Comparison of ENCODE assay signal across 8 cellular contexts in the genomic region with DNA sequence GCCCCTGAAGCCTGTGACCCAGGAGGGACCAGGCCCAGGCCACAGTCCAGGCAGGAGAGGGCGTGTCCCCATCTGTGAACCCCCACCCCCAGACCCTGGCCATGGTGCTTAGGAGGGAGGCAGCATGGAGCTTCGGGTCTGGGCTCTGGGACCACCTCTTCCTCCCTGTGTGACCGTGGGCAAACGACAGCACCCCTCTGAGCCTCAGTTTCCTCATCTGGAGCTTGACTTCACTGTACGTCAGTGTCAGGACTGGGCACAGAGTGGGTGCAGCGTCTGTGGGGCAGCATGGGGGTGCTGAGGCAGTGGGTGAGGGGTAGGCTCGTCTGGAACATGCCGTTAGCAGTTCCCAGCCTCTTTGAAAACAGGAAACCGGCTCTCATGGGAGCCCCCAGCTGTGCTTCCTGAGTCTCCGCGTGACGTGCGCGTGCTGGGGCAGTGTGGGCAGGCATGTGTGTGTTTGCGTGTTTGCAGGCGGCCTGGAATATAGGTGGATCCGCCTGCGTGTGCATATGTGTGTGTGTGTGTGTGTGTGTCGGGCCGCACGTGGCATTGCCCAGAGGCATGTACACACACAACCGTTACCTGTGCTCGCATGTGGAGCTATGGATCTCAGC. TPM values are rescaled to one million over a fixed set of nuclear protein-coding genes. Genes with fewer than 3 reads are reported as not detected.
DNase-seq lines count a peak whose midpoint lies in the region; ATAC-seq and TF ChIP-seq lines count a peak whose summit lies in the region.

No MANE protein-coding gene starts in this region.

- H3K36me3 ChIP-seq in Karpas-422 (ENCODE audit: insufficient read depth, low read length) (no peaks in the 10 kb centered on the region), skeletal muscle tissue (ENCODE audit: control insufficient read depth in 3 of 3, insufficient read depth in 3 of 3, low read length in 3 of 3) (no peaks in the 10 kb centered on the region)

- peaks cover 53% of the 10 kb centered on the region for H3K4me1 Mint-ChIP-seq in activated T-cell treated with anti-CD3 and anti-CD28 coated beads, Interleukin-2, amount 50 U/mL, for 4 hours (ENCODE audit: low read depth)

- no peaks in the 10 kb centered on the region for H3K79me2 ChIP-seq in Karpas-422 (ENCODE audit: low read length)

- no peaks in the 10 kb centered on the region for H4K20me1 ChIP-seq in Karpas-422 (ENCODE audit: insufficient read depth, low read depth, low read length)

- H3K4me1 ChIP-seq in Karpas-422 (ENCODE audit: low read length): peaks cover 19% of the 10 kb centered on the region
- peaks cover 39 to 50% (median 45%) of the 10 kb centered on the region in 3 donors for H3K4me1 ChIP-seq in skeletal muscle tissue (ENCODE audit: control insufficient read depth in 3 of 3, insufficient read depth in 3 of 3, low read length in 3 of 3)

- peak; percentile 49 to 64 for ATAC-seq in activated T-cell treated with anti-CD3 and anti-CD28 coated beads, Interleukin-2, amount 50 U/mL, for 4 hours
- no peak for ATAC-seq in HG03039 (IDR thresholded peaks at IDR 0.05; ENCODE audit: unreplicated experiment)

- H3K27me3 ChIP-seq in Karpas-422 (ENCODE audit: low read length): no peaks in the 10 kb centered on the region
- H3K27me3 ChIP-seq in skeletal muscle tissue (ENCODE audit: control insufficient read depth in 3 of 3, insufficient read depth in 3 of 3, low read length in 3 of 3): no peaks in the 10 kb centered on the region

- no peak for TF ChIP-seq CTCF in AG10803 (conservative IDR thresholded peaks at IDR 0.05; ENCODE audit: low read length)

- H3K27me3 Mint-ChIP-seq in activated T-cell treated with anti-CD3 and anti-CD28 coated beads, Interleukin-2, amount 50 U/mL, for 4 hours (ENCODE audit: low read depth): no peaks in the 10 kb centered on the region

- H3K27ac ChIP-seq in Karpas-422 (ENCODE audit: low read length) (no peak overlapping the region), skeletal muscle tissue (ENCODE audit: low read depth, low read length) (peak overlapping the region; percentile 87)

- no peak overlapping the region; the same call in 1 of the 2 replicates for H3K9ac ChIP-seq in Karpas-422 (ENCODE audit: low read length)
- peak overlapping the region; percentile 70 to 85 (median 70) for H3K9ac ChIP-seq in skeletal muscle tissue (ENCODE audit: low read depth in 1 of 3, low read length in 3 of 3)

- H3K9me3 Mint-ChIP-seq in activated T-cell treated with anti-CD3 and anti-CD28 coated beads, Interleukin-2, amount 50 U/mL, for 4 hours: no peaks in the 10 kb centered on the region

- H3K4me3 ChIP-seq in AG10803 (ENCODE audit: low read length) (no peak overlapping the region), Karpas-422 (ENCODE audit: low read length) (no peak overlapping the region; the same call in 1 of the 2 replicates), skeletal muscle tissue (ENCODE audit: low read length in 3 of 3) (peak overlapping the region; percentile 30 to 60 (median 39))

- no peaks in the 10 kb centered on the region for H3K9me3 ChIP-seq in Karpas-422 (ENCODE audit: low read length)
- no peaks in the 10 kb centered on the region for H3K9me3 ChIP-seq in skeletal muscle tissue (ENCODE audit: control insufficient read depth in 3 of 3, low read length in 3 of 3)

- no peaks in the 10 kb centered on the region for H3K36me3 Mint-ChIP-seq in activated T-cell treated with anti-CD3 and anti-CD28 coated beads, Interleukin-2, amount 50 U/mL, for 4 hours (ENCODE audit: insufficient read depth)

- DNase-seq in AG10803 (ENCODE audit: low read depth) (peak; percentile 39), Karpas-422 (no peak), germinal center (ENCODE audit: low spot score) (peak; percentile 87), SK-N-DZ (ENCODE audit: low spot score) (no peak), retina (no peak)
- peak; percentile 49 for DNase-seq in activated T-cell treated with anti-CD3 and anti-CD28 coated beads, Interleukin-2, amount 50 U/mL, for 4 hours

- no peaks in the 10 kb centered on the region for H3K9me2 ChIP-seq in Karpas-422 (replicated peaks; ENCODE audit: insufficient read depth, low read length)

- H3K4me3 Mint-ChIP-seq in activated T-cell treated with anti-CD3 and anti-CD28 coated beads, Interleukin-2, amount 50 U/mL, for 4 hours: peak overlapping the region; percentile 13

- peak overlapping the region; percentile 15 for H3K4me2 ChIP-seq in Karpas-422 (ENCODE audit: low read depth, low read length, poor library complexity, severe bottlenecking)

- no peak overlapping the region for H2AFZ ChIP-seq in Karpas-422 (ENCODE audit: low read length)

RNA-seq across cellular contexts. Expression of gene ARRDC2, which starts 15.7 kb away (rescaled TPM):
- total RNA-seq in Karpas-422 (2014; rRNA removed; shearing (Covaris generic); ENCODE audit: low replicate concordance): 12.3 and 46.8 TPM in 2 replicates
- 10 to 100 TPM; 19.4 to 24.4 (median 22.4) TPM for total RNA-seq in activated T-cell treated with anti-CD3 and anti-CD28 coated beads, Interleukin-2, amount 50 U/mL, for 4 hours
- total RNA-seq in skeletal muscle tissue: 5.7 TPM
- polyA plus RNA-seq in SK-N-DZ (2014; cell fraction: cytosol; rRNA removed): 3.1 and 3.6 TPM in 2 replicates
- polyA plus RNA-seq in SK-N-DZ (2014; cell fraction: nucleus; rRNA removed): 3.2 and 18.3 TPM in 2 replicates

RNA-seq across cellular contexts. Expression of gene KCNN1, which starts 56.8 kb away (rescaled TPM):
- not detected in 2 replicates for total RNA-seq in Karpas-422 (2014; rRNA removed; shearing (Covaris generic); ENCODE audit: low replicate concordance)
- total RNA-seq in activated T-cell treated with anti-CD3 and anti-CD28 coated beads, Interleukin-2, amount 50 U/mL, for 4 hours: under 1 TPM in 2 of 3 donors, not detected in 1; 0.24 to 0.32 TPM
- 0.52 TPM for total RNA-seq in skeletal muscle tissue
- 12.7 and 14.1 TPM in 2 replicates for polyA plus RNA-seq in SK-N-DZ (2014; cell fraction: cytosol; rRNA removed)
- 10.7 and 17.0 TPM in 2 replicates for polyA plus RNA-seq in SK-N-DZ (2014; cell fraction: nucleus; rRNA removed)

Comparison
In these comparisons a context has a peak if more than half of its experiments do, and no peak if none do; other contexts are left out.
1. DNase-seq: peak in AG10803 (single experiment), activated T-cell treated with anti-CD3 and anti-CD28 coated beads, Interleukin-2, amount 50 U/mL, for 4 hours (single experiment) and germinal center (single experiment); none in Karpas-422 (single experiment), SK-N-DZ (single experiment) and retina (single experiment).
2. H3K4me3 ChIP-seq: peak in skeletal muscle tissue (3 of 3); none in AG10803 (single experiment) and Karpas-422 (single experiment).